Comparison of ENCODE assay signal across 9 cellular contexts in the genomic region with DNA sequence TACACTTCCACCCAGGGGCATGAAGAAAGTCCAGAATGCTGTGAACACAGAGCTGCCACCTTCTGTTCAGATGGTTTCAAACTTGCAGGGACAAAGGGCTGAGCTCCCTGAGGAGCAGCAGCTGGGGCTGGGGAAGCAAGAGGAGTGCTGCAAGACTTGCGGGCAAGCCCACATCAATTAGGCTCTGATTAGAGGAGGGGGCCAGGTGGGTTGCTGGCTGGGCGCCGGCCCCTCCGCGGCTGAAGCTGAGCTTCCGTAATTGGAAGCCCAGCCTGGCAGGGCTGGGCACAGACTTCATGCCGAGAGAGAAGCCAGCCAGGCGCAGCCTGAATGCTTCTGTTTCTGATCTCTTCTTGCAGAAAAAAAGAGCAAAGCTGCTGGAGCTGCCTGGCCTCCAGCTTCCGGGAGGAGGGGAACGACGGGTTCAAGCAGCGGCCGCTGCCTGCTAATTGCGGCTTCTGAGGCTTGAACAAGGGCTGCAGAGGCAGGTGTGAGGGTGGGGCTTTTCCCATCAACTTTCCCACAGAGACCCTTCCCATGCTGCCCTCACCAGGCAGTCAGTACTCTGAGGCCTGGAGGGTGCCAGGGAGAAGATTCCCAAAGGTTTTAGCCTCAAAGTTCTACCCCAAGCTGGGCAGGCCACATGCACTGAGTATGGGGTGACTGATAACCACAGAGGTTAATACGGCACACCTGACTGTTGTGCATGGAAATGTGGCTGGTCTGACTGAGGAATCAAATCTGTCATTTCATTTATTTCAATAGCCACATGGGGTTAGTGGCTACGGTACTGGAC.
A peak's percentile ranks its signal among the peaks of the same experiment; 100 is the strongest.
DNase-seq lines count a peak whose midpoint lies in the region; ATAC-seq and TF ChIP-seq lines count a peak whose summit lies in the region.
"Had no signal": no experiment of that assay in that cellular context is flagged by ENCODE, and none has a peak within 500 bp of the region (broad histone marks: within the 10 kb centered on the region; RNA-seq: fewer than 3 reads in every experiment).

No MANE protein-coding gene starts in this region.

- in situ Hi-C loops in gastrocnemius medialis (cut with MboI; ENCODE audit: low sequenced_read_pairs in 4 of 4) = no loop called here

- H3K27ac ChIP-seq in VCaP (no peak overlapping the region), gastrocnemius medialis (no peak overlapping the region), OCI-LY7 (ENCODE audit: low read depth, low read length, poor library complexity, severe bottlenecking) (no peak overlapping the region)
- H3K27ac ChIP-seq: C4-2B had no signal

- peak overlapping the region; percentile 24 for H3K4me3 ChIP-seq in BE2C (ENCODE audit: low read depth, low read length)
- no peak overlapping the region for H3K4me3 ChIP-seq in gastrocnemius medialis
- H3K4me3 ChIP-seq in OCI-LY7 (ENCODE audit: low read depth, low read length, poor library complexity, severe bottlenecking) = no peak overlapping the region

- DNase-seq in BE2C (peak; percentile 27), NCI-H1092 treated with DMSO at 0.1 percent for 48 hours (lab: John Stamatoyannopoulos, UW) (peak; percentile 50), left lobe of liver (ENCODE audit: low spot score) (no peak), gastrocnemius medialis (no peak), OCI-LY7 (ENCODE audit: low spot score) (no peak), GM20000 (ENCODE audit: low spot score) (no peak)

- intact Hi-C loops in gastrocnemius medialis (cut with DNase I; ENCODE audit: low total_unique reads) = no loop called here
- intact Hi-C loops in OCI-LY7 (cut with micrococcal nuclease; ENCODE audit: unreplicated experiment) = no loop called here

- no peak for TF ChIP-seq POLR2A in gastrocnemius medialis (IDR thresholded peaks at IDR 0.05)

- no peak overlapping the region for H2AFZ ChIP-seq in OCI-LY7 (ENCODE audit: low read length)

- no peak overlapping the region for H3K4me2 ChIP-seq in OCI-LY7 (ENCODE audit: low read length)

- POLR2A ChIA-PET in OCI-LY7 (lab: Charles Lee) = interaction anchor here (0.6 kb wide), 1 partner anchor 741 kb away, joined by 3 read pairs; no protein-coding TSS in a partner anchor

- no peaks in the 10 kb centered on the region for H4K20me1 ChIP-seq in OCI-LY7 (ENCODE audit: insufficient read depth, low read length)

- H3K9me3 ChIP-seq in BE2C (no peaks in the 10 kb centered on the region), gastrocnemius medialis (no peaks in the 10 kb centered on the region), OCI-LY7 (ENCODE audit: low read length) (no peaks in the 10 kb centered on the region)

- H3K9me2 ChIP-seq in OCI-LY7 (ENCODE audit: insufficient read depth, low read length) = no peaks in the 10 kb centered on the region

- BruUV-seq in OCI-LY7 (replicated peaks; lab: Mats Ljungman, UMichigan) = no TSS peak

- 0 out of 2 replicates have a peak, but pooled peaks have one; percentile 24 for TF ChIP-seq CTCF in BE2C (IDR thresholded peaks at IDR 0.05; ENCODE audit: low read depth, low read length)
- peak; percentile 53 for TF ChIP-seq CTCF in VCaP (conservative IDR thresholded peaks at IDR 0.05)
- TF ChIP-seq CTCF in gastrocnemius medialis (IDR thresholded peaks at IDR 0.05 in 4 of 5, conservative IDR thresholded peaks at IDR 0.05 in 1 of 5) = no peak
- TF ChIP-seq CTCF in OCI-LY7 (conservative IDR thresholded peaks at IDR 0.05; ENCODE audit: low read length) = no peak
- TF ChIP-seq CTCF in GM20000 (IDR thresholded peaks at IDR 0.05; ENCODE audit: extremely low read depth, missing control alignments) = no peak

- no peaks in the 10 kb centered on the region for H3K27me3 ChIP-seq in BE2C
- peaks cover 2 to 7% (median 4%) of the 10 kb centered on the region in 3 donors for H3K27me3 ChIP-seq in gastrocnemius medialis

- no peaks in the 10 kb centered on the region for H3K36me3 ChIP-seq in BE2C
- no peaks in the 10 kb centered on the region for H3K36me3 ChIP-seq in gastrocnemius medialis
- H3K36me3 ChIP-seq in OCI-LY7 (ENCODE audit: insufficient read depth, low read length) = no peaks in the 10 kb centered on the region

- no peaks in the 10 kb centered on the region for H3K79me2 ChIP-seq in OCI-LY7 (ENCODE audit: insufficient read depth, low read depth, low read length)

- no peaks in the 10 kb centered on the region for H3K4me1 ChIP-seq in BE2C
- H3K4me1 ChIP-seq in gastrocnemius medialis = peaks cover 0 to 9% of the 10 kb centered on the region in 2 donors
- H3K4me1 ChIP-seq in OCI-LY7 (ENCODE audit: insufficient read depth, low read length, poor library complexity, severe bottlenecking) = no peaks in the 10 kb centered on the region

- CTCF ChIA-PET in OCI-LY7 (lab: Charles Lee; ENCODE audit: unreplicated experiment) = no interaction called here

- ATAC-seq in left lobe of liver (peak; percentile 41), gastrocnemius medialis (no peak), GM19467 (IDR thresholded peaks at IDR 0.05; ENCODE audit: unreplicated experiment) (no peak)

Comparison
In these comparisons a context has a peak if more than half of its experiments do, and no peak if none do; other contexts are left out.
1. DNase-seq: peak in BE2C (single experiment) and NCI-H1092 treated with DMSO at 0.1 percent for 48 hours (single experiment); none in left lobe of liver (single experiment), gastrocnemius medialis (0 of 2), OCI-LY7 (single experiment) and GM20000 (single experiment).
2. CTCF ChIP-seq: peak in BE2C (single experiment) and VCaP (single experiment); none in gastrocnemius medialis (0 of 5), OCI-LY7 (single experiment) and GM20000 (single experiment).